In the genomic region with DNA sequence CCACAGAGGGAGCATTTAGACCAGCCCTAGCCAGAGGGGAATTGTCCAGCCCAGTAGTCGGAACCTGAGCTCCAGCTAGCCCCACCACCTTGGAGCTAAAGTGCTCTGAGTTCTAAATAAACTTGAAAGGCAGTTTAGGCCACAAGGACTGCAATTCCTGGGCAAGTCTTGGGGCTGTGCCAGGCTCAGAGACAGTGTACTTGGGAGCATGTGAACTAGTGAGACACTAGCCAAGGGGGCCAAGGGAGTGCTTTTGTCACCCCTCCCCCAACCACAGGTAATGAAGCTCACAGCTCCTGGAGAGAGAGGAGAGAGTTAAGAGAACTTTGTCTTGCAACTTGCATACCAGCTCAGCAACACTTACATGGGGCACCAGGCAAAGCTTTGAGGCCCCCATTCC, we compare ENCODE assay signal across 1 cellular context.
TF ChIP-seq lines count a peak whose summit lies in the region.

No MANE protein-coding gene starts in this region.

TF ChIP-seq in WTC11, 78 proteins besides CTCF, POLR2A, EP300 and RAD21 (continued from another document):
- TF ChIP-seq ATF1 (CRISPR knock-in tag; IDR thresholded peaks at IDR 0.05), result no peak
